Comparison of ENCODE assay signal across 8 cellular contexts in the genomic region with DNA sequence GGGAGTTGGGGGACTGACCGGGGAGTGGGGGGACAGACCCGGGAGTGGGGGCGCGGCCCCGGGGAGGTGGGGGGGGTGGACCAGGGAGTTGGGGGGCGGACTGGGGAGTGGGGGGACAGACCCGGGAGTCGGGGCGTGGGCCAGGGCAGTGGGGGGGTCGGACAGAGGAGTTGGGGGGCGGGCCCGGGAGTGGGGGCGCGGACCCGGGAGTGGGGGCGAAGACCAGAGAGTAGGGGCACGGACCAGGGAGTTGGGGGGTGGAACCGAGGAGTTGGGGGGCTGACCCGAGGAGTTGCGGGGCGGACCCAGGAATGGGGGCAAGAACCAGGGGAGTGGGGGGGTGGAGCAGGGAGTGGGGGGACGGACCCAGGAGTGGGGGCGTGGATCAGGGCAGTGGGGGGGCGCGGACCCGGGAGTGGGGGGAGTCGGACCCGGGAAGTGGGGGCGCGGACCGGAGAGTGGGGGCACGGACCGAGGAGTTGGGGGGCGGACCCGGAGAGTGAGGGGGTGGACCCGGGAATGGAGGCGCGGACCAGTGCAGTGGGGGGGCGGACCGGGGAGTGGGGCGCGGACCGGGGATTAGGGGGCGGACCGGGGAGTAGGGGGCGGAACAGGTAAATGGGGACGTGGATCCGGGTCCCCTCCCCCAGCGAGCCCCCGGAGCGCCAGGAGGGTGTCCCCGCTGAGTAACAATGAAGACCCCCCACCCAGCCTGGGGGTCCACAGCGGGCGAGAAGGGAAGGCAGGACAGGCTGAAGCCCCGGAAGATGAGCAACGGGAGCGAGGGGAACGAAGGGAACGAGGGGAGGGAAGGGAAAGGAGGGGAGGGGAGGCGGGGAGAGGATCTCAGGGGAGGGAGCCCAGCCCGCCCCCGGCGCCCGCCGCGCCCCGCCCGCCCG. TPM values are rescaled to one million over a fixed set of nuclear protein-coding genes. Genes with fewer than 3 reads are reported as not detected.
A peak's percentile ranks its signal among the peaks of the same experiment; 100 is the strongest.
DNase-seq lines count a peak whose midpoint lies in the region; ATAC-seq and TF ChIP-seq lines count a peak whose summit lies in the region.

No MANE protein-coding gene starts in this region.

- H3K9ac ChIP-seq in GM23248 = peak overlapping the region; percentile 93
- peak overlapping the region; percentile 78 for H3K9ac ChIP-seq in SK-N-MC (ENCODE audit: insufficient read length)

- H3K4me3 Mint-ChIP-seq in endothelial cell (ENCODE audit: unreplicated experiment) = peak overlapping the region; percentile 82

- H3K9me3 ChIP-seq in GM23248 (ENCODE audit: low read depth) (no peaks in the 10 kb centered on the region), SK-N-MC (ENCODE audit: low read depth, low read length) (no peaks in the 10 kb centered on the region), neutrophil (no peaks in the 10 kb centered on the region)

- no peaks in the 10 kb centered on the region for H3K4me1 Mint-ChIP-seq in endothelial cell (ENCODE audit: unreplicated experiment)

- H3K4me2 ChIP-seq in GM23248 (ENCODE audit: unreplicated experiment) = peak overlapping the region; percentile 68

- 3 to 4% methylated on average over 5 to 69 of the region's 69 CpGs for WGBS in GM23248 (ENCODE audit: low coverage in 1 of 2, low lambda C conversion rate in 2 of 2, missing lambda C conversion rate in 2 of 2), 2 experiments

- H3K9me3 Mint-ChIP-seq in endothelial cell (ENCODE audit: unreplicated experiment) = no peaks in the 10 kb centered on the region

- peaks cover 2% of the 10 kb centered on the region; the same call in 1 of the 2 replicates for H3K27me3 ChIP-seq in GM23248 (replicated peaks; ENCODE audit: insufficient read depth)
- peaks cover 15% of the 10 kb centered on the region for H3K27me3 ChIP-seq in neutrophil

- no peak for TF ChIP-seq CTCF in endothelial cell (IDR thresholded peaks at IDR 0.05; ENCODE audit: unreplicated experiment)
- no peak for TF ChIP-seq CTCF in neutrophil (IDR thresholded peaks at IDR 0.05)

- in situ Hi-C loops in GM23248 (cut with MboI) = no loop called here

- peak overlapping the region; percentile 99 for H3K4me3 ChIP-seq in GM23248
- H3K4me3 ChIP-seq in SK-N-MC = peak overlapping the region; percentile 87
- H3K4me3 ChIP-seq in neutrophil (ENCODE audit: low read depth in 1 of 2, low read length in 1 of 2) = peak overlapping the region; percentile 68 to 76

- peak overlapping the region; percentile 69 for H2AFZ ChIP-seq in GM23248

- H3K27me3 Mint-ChIP-seq in endothelial cell (ENCODE audit: unreplicated experiment) = peaks cover 5% of the 10 kb centered on the region

- no peaks in the 10 kb centered on the region for H4K20me1 ChIP-seq in GM23248 (ENCODE audit: insufficient read depth)

- H3F3A ChIP-seq in GM23248 (ENCODE audit: insufficient read depth) = peaks cover 4% of the 10 kb centered on the region; the same call in 1 of the 2 replicates

- H3K4me1 ChIP-seq in GM23248 (ENCODE audit: insufficient read depth) = 0 out of 2 replicates have a peak, but pooled peaks cover 3% of the 10 kb centered on the region
- peaks cover 73 to 85% of the 10 kb centered on the region in 2 experiments for H3K4me1 ChIP-seq in neutrophil (ENCODE audit: control insufficient read depth in 1 of 2, insufficient read depth in 1 of 2, low read depth in 1 of 2, low read length in 1 of 2)

- ATAC-seq in GM18909 (IDR thresholded peaks at IDR 0.05; ENCODE audit: poor library complexity, unreplicated experiment) = no peak
- ATAC-seq in HG03521 (IDR thresholded peaks at IDR 0.05; ENCODE audit: unreplicated experiment) = no peak

- no peaks in the 10 kb centered on the region for H3K9me2 ChIP-seq in GM23248 (ENCODE audit: insufficient read depth)

- DNase-seq in GM23248 (peak; percentile 24), SK-N-MC (ENCODE audit: low read depth, low spot score) (no peak), endothelial cell (ENCODE audit: low spot score) (no peak), NCI-H1694 treated with DMSO at 0.1 percent for 48 hours (lab: John Stamatoyannopoulos, UW) (no peak), 8988T (no peak)

- peaks cover 62% of the 10 kb centered on the region for H3K79me2 ChIP-seq in GM23248 (ENCODE audit: insufficient read depth)

- H3K27ac ChIP-seq in GM23248 (peak overlapping the region; percentile 20; the same call in 1 of the 2 replicates), SK-N-MC (no peak overlapping the region; the same call in 1 of the 2 replicates), neutrophil (peak overlapping the region; percentile 100)

- H3K36me3 ChIP-seq in GM23248 (ENCODE audit: low read depth) (no peaks in the 10 kb centered on the region), SK-N-MC (ENCODE audit: insufficient read depth, low read length) (no peaks in the 10 kb centered on the region), neutrophil (peaks cover 21% of the 10 kb centered on the region)

- no peak overlapping the region for H3K27ac Mint-ChIP-seq in endothelial cell (ENCODE audit: unreplicated experiment)

- H3K36me3 Mint-ChIP-seq in endothelial cell (ENCODE audit: low read depth, unreplicated experiment) = peaks cover 3% of the 10 kb centered on the region

RNA-seq across cellular contexts. Expression of a gene that starts 0.6 kb away (rescaled TPM):
- total RNA-seq in GM23248 (2014; rRNA removed; shearing (Covaris generic)) = 41.6 and 50.9 TPM in 2 replicates
- 52.7 and 58.1 TPM in 2 replicates for polyA plus RNA-seq in GM23248 (2016; fragmentation: Nextera tagmentation; extraction: Ambion mirVana)
- 40.6 TPM for total RNA-seq in endothelial cell (ENCODE audit: unreplicated experiment)

RNA-seq across cellular contexts. Expression of a gene that starts 4.7 kb away (rescaled TPM):
- not detected in 2 replicates for total RNA-seq in GM23248 (2014; rRNA removed; shearing (Covaris generic))
- polyA plus RNA-seq in GM23248 (2016; fragmentation: Nextera tagmentation; extraction: Ambion mirVana) = not detected in 2 replicates
- not detected for total RNA-seq in endothelial cell (ENCODE audit: unreplicated experiment)

RNA-seq across cellular contexts. Expression of a gene that starts 13.4 kb away (rescaled TPM):
- 6.7 and 8.5 TPM in 2 replicates for total RNA-seq in GM23248 (2014; rRNA removed; shearing (Covaris generic))
- 2.4 and 2.8 TPM in 2 replicates for polyA plus RNA-seq in GM23248 (2016; fragmentation: Nextera tagmentation; extraction: Ambion mirVana)
- total RNA-seq in endothelial cell (ENCODE audit: unreplicated experiment) = 108 TPM

RNA-seq across cellular contexts. Expression of a gene that starts 19.1 kb away (rescaled TPM):
- not detected in 2 replicates for total RNA-seq in GM23248 (2014; rRNA removed; shearing (Covaris generic))
- polyA plus RNA-seq in GM23248 (2016; fragmentation: Nextera tagmentation; extraction: Ambion mirVana) = not detected in 2 replicates
- not detected for total RNA-seq in endothelial cell (ENCODE audit: unreplicated experiment)

RNA-seq across cellular contexts. Expression of a gene that starts 19.4 kb away (rescaled TPM):
- total RNA-seq in GM23248 (2014; rRNA removed; shearing (Covaris generic)) = 20.9 and 26.6 TPM in 2 replicates
- polyA plus RNA-seq in GM23248 (2016; fragmentation: Nextera tagmentation; extraction: Ambion mirVana) = 66.5 and 66.9 TPM in 2 replicates
- 66.5 TPM for total RNA-seq in endothelial cell (ENCODE audit: unreplicated experiment)

Comparison
In these comparisons a context has a peak if more than half of its experiments do, and no peak if none do; other contexts are left out.
1. RNA of a gene that starts 13.4 kb away (total RNA-seq): 108 TPM in endothelial cell (single experiment); 6.7 to 8.5 TPM in GM23248; every median in the first group is over 10 times any median in the second.
2. Peak in every context shown above with its lines, with median percentiles within 50 percentile points of each other: H3K4me3 ChIP-seq.